ENCODE assay signal across 13 cellular contexts in genomic region chr18:61544178-61544577, GRCh38.
A peak's percentile ranks its signal among the peaks of the same experiment; 100 is the strongest.
DNase-seq lines count a peak whose midpoint lies in the region; ATAC-seq and TF ChIP-seq lines count a peak whose summit lies in the region.
"Had no signal": no experiment of that assay in that cellular context is flagged by ENCODE, and none has a peak within 500 bp of the region (broad histone marks: within the 10 kb centered on the region; RNA-seq: fewer than 3 reads in every experiment).

No MANE protein-coding gene starts in this region.

- H3K4me1 ChIP-seq in left ventricle myocardium inferior = peaks cover 22% of the 10 kb centered on the region
- no peaks in the 10 kb centered on the region for H3K4me1 ChIP-seq in thyroid gland
- H3K4me1 ChIP-seq in right lobe of liver = no peaks in the 10 kb centered on the region

- TF ChIP-seq POLR2A in thyroid gland (IDR thresholded peaks at IDR 0.05) = no peak
- no peak for TF ChIP-seq POLR2A in right lobe of liver (IDR thresholded peaks at IDR 0.05)

- DNase-seq in NCI-H2171 treated with DMSO at 0.1 percent for 48 hours (lab: John Stamatoyannopoulos, UW) (peak; percentile 10), NCI-H2171 (lab: John Stamatoyannopoulos, UW) (no peak), SK-N-DZ (ENCODE audit: low spot score) (peak; percentile 28), left ventricle myocardium inferior (no peak), thyroid gland (peak; percentile 4 to 13), SKM-1 (lab: John Stamatoyannopoulos, UW; ENCODE audit: unreplicated experiment) (no peak), right lobe of liver (no peak)
- DNase-seq: 8988T; AML-193; CD4-positive, CD25-positive, alpha-beta regulatory T cell; HCEC 1CT; HFFc6 had no signal

- TF ChIP-seq CTCF in left ventricle myocardium inferior (IDR thresholded peaks at IDR 0.05; ENCODE audit: borderline replicate concordance) (no peak), thyroid gland (IDR thresholded peaks at IDR 0.05) (no peak), right lobe of liver (IDR thresholded peaks at IDR 0.05) (no peak)

- H3K36me3 ChIP-seq in left ventricle myocardium inferior = no peaks in the 10 kb centered on the region
- H3K36me3 ChIP-seq in thyroid gland = no peaks in the 10 kb centered on the region
- no peaks in the 10 kb centered on the region for H3K36me3 ChIP-seq in right lobe of liver
- H3K36me3 ChIP-seq: BLaER1 treated with 17β-estradiol and CSF1 and Interleukin-3, amounts not matched to agents 10 nM and 100 nM had no signal

- H3K27me3 ChIP-seq in left ventricle myocardium inferior (ENCODE audit: low read depth) (no peaks in the 10 kb centered on the region), thyroid gland (no peaks in the 10 kb centered on the region), right lobe of liver (no peaks in the 10 kb centered on the region)
- H3K27me3 ChIP-seq: BLaER1 treated with 17β-estradiol and CSF1 and Interleukin-3, amounts not matched to agents 10 nM and 100 nM had no signal

- WGBS in thyroid gland, 2 donors = 52 to 54% methylated on average over 10 of the region's 10 CpGs
- WGBS in right lobe of liver (ENCODE audit: insufficient coverage, low coverage, low lambda C conversion rate, missing lambda C conversion rate) = 62% methylated on average over 5 of the region's 10 CpGs

- H3K27ac ChIP-seq in left ventricle myocardium inferior (replicated peaks) (peak overlapping the region; percentile 28), thyroid gland (no peak overlapping the region), right lobe of liver (no peak overlapping the region)
- H3K27ac ChIP-seq: BLaER1 treated with 17β-estradiol and CSF1 and Interleukin-3, amounts not matched to agents 10 nM and 100 nM had no signal

- H3K4me3 ChIP-seq in left ventricle myocardium inferior (no peak overlapping the region), thyroid gland (replicated peaks in 1 of 3) (no peak overlapping the region), right lobe of liver (no peak overlapping the region)
- H3K4me3 ChIP-seq: BLaER1 treated with 17β-estradiol and CSF1 and Interleukin-3, amounts not matched to agents 10 nM and 100 nM had no signal

- intact Hi-C loops in left ventricle myocardium inferior (cut with micrococcal nuclease) = loop anchor here (10.0 kb wide), 1 partner anchor 591 kb away; no protein-coding TSS in a partner anchor
- intact Hi-C loops in thyroid gland (cut with DNase I) = no loop called here
- intact Hi-C loops in right lobe of liver (cut with DNase I) = no loop called here

- ATAC-seq in right lobe of liver = no peak

- H3K9me3 ChIP-seq in left ventricle myocardium inferior (replicated peaks) (no peaks in the 10 kb centered on the region), thyroid gland (no peaks in the 10 kb centered on the region), right lobe of liver (no peaks in the 10 kb centered on the region)
- H3K9me3 ChIP-seq: BLaER1 treated with 17β-estradiol and CSF1 and Interleukin-3, amounts not matched to agents 10 nM and 100 nM had no signal

Comparison
In these comparisons a context has a peak if more than half of its experiments do, and no peak if none do; other contexts are left out.
1. DNase-seq: peak in NCI-H2171 treated with DMSO at 0.1 percent for 48 hours (single experiment), SK-N-DZ (single experiment) and thyroid gland (2 of 2); none in NCI-H2171 (single experiment), left ventricle myocardium inferior (single experiment), SKM-1 (single experiment) and right lobe of liver (0 of 3).